ENCODE assay signal across 17 cellular contexts in the genomic region with DNA sequence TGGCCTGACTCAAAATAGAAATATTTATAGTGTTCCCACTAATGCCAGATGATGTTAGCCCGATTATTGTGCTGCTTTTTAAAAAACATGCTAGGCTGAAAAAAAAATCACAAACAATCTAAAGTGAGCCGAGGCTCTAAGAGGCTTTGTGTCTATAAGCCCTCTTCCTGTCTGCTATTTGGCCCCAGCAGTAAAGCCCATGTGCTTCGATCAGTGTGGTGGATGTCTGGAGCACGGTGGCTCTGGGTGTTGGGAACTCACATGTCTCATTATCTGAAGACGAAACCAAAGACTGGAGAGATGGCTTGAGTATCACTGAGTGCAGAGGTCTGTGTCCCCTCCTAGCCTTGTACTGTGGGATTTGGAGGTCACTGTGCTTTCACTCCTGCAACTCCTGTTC.
"Had no signal": no experiment of that assay in that cellular context is flagged by ENCODE, and none has a peak within 500 bp of the region (broad histone marks: within the 10 kb centered on the region; RNA-seq: fewer than 3 reads in every experiment).

No MANE protein-coding gene starts in this region.

- H3K4me3 Mint-ChIP-seq: activated CD8-positive, alpha-beta memory T cell treated with anti-CD3 and anti-CD28 coated beads, Interleukin-2, amount 10 ng/mL, durations not matched to agents 7 days and 5 days; activated T-cell treated with anti-CD3 and anti-CD28 coated beads, Interleukin-2, amount 50 U/mL, for 24 hours; endodermal cell; T-helper 17 cell had no signal

- H3K9ac ChIP-seq: parathyroid adenoma had no signal

- DNase-seq: activated CD4-positive, alpha-beta T cell treated with anti-CD3 and anti-CD28 coated beads, Interleukin-2, amount 50 U/mL, for 48 hours; activated CD4-positive, CD25-positive, alpha-beta regulatory T cell treated with anti-CD3 and anti-CD28 coated beads, Interleukin-2, amount 50 U/mL, for 72 hours; activated CD8-positive, alpha-beta memory T cell treated with anti-CD3 and anti-CD28 coated beads, Interleukin-2, amount 10 ng/mL, durations not matched to agents 7 days and 5 days; activated effector memory CD4-positive, alpha-beta T cell treated with anti-CD3 and anti-CD28 coated beads, Interleukin-2, amount 50 U/mL, for 16 hours; activated T-cell treated with anti-CD3 and anti-CD28 coated beads, Interleukin-2, amount 50 U/mL, for 24 hours; amniotic stem cell; body of pancreas; endodermal cell; mesenchymal stem cell; stimulated activated CD4-positive, alpha-beta T cell treated with anti-CD3 and anti-CD28 coated beads, Interleukin-1b, Interleukin-23, amount 100 ng/mL, for 48 hours; stimulated activated naive CD4-positive, alpha-beta T cell; T-helper 17 cell; upper lobe of left lung had no signal

- H3K79me2 ChIP-seq: parathyroid adenoma had no signal

- H3K9me3 ChIP-seq: body of pancreas, upper lobe of left lung had no signal

- H3K9me3 Mint-ChIP-seq: activated naive CD4-positive, alpha-beta T cell treated with anti-CD3 and anti-CD28 coated beads, Interleukin-2, amount 50 U/mL, for 72 hours; activated T-cell treated with anti-CD3 and anti-CD28 coated beads, Interleukin-2, amount 50 U/mL, for 24 hours; endodermal cell had no signal

- H3K4me1 ChIP-seq: body of pancreas, parathyroid adenoma, upper lobe of left lung had no signal

- H3K27ac Mint-ChIP-seq: activated CD8-positive, alpha-beta memory T cell treated with anti-CD3 and anti-CD28 coated beads, Interleukin-2, amount 10 ng/mL, durations not matched to agents 7 days and 5 days; activated naive CD4-positive, alpha-beta T cell treated with anti-CD3 and anti-CD28 coated beads, Interleukin-2, amount 50 U/mL, for 72 hours; activated T-cell treated with anti-CD3 and anti-CD28 coated beads, Interleukin-2, amount 50 U/mL, for 24 hours; endodermal cell; T-helper 17 cell had no signal

- ATAC-seq: activated CD8-positive, alpha-beta memory T cell treated with anti-CD3 and anti-CD28 coated beads, Interleukin-2, amount 10 ng/mL, durations not matched to agents 7 days and 5 days; activated naive CD4-positive, alpha-beta T cell treated with anti-CD3 and anti-CD28 coated beads, Interleukin-2, amount 50 U/mL, for 72 hours; body of pancreas; esophagus mucosa; left lobe of liver; T-helper 17 cell had no signal

- H3K27me3 ChIP-seq: body of pancreas, upper lobe of left lung had no signal

- H3K27ac ChIP-seq: body of pancreas, parathyroid adenoma, upper lobe of left lung had no signal

- H3K36me3 Mint-ChIP-seq: activated CD8-positive, alpha-beta memory T cell treated with anti-CD3 and anti-CD28 coated beads, Interleukin-2, amount 10 ng/mL, durations not matched to agents 7 days and 5 days; activated naive CD4-positive, alpha-beta T cell treated with anti-CD3 and anti-CD28 coated beads, Interleukin-2, amount 50 U/mL, for 72 hours had no signal

- H3K36me3 ChIP-seq: upper lobe of left lung had no signal

- H3K4me3 ChIP-seq: body of pancreas, upper lobe of left lung had no signal

- H2AFZ ChIP-seq: parathyroid adenoma had no signal
